Comparison of ENCODE assay signal across 8 cellular contexts in the genomic region with DNA sequence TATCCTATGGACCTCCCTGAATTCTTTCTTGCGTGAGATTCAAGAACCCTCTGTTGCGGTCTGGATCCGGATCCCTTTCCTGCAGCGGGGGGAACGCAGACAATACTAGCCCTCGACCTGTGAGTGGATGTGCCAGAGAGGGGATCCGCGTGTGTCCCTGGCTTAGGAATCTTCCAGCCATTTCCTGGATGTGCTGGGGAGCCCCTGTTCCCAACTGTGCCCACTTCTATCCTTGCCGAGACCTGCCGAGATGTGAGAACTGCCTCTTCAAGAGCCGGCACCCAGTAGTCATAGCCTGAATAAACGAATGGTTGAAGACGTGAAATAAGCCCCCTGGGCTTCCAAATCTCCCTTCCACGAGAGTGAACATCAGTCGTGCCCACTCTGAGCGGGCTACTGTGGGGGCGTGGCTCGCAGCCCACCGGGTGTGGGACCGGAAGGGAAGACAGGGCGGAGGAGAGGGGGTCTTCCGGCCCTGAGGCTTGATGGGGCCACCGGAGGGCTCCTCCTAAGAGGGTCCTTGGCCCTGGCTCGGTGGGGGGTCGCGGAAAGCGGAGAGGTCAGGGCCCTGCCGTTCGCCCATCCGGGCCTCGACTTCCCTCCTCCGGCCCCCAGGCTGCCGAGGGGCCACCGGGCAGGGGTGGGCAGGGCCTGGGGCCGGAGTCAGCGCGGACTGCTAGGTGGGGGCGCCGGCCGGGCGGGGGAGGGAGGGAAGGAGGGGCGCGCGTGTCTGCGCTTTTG. TPM values are rescaled to one million over a fixed set of nuclear protein-coding genes. Genes with fewer than 3 reads are reported as not detected.
DNase-seq lines count a peak whose midpoint lies in the region; ATAC-seq and TF ChIP-seq lines count a peak whose summit lies in the region.

No MANE protein-coding gene starts in this region.

- no peak for TF ChIP-seq CTCF in gastrocnemius medialis (IDR thresholded peaks at IDR 0.05 in 4 of 5, conservative IDR thresholded peaks at IDR 0.05 in 1 of 5)

- peak overlapping the region; percentile 93 for H3K4me3 Mint-ChIP-seq in T-helper 17 cell

- peak overlapping the region; percentile 83 for H3K27ac Mint-ChIP-seq in T-helper 17 cell

- in situ Hi-C loops in gastrocnemius medialis (cut with MboI; ENCODE audit: low sequenced_read_pairs in 4 of 4), result loop anchor here in 3 of 4 donors (10.0 to 25.0 kb wide), 3 partner anchors 84 to 97 kb away; no protein-coding TSS in a partner anchor

- intact Hi-C loops in left cardiac atrium (cut with DNase I) (no loop called here), gastrocnemius medialis (cut with DNase I; ENCODE audit: low total_unique reads) (no loop called here)

- no peaks in the 10 kb centered on the region for H3K36me3 ChIP-seq in ACC112 (ENCODE audit: insufficient read depth, low read length)
- H3K36me3 ChIP-seq in gastrocnemius medialis, result no peaks in the 10 kb centered on the region

- DNase-seq in T-helper 17 cell, result no peak
- DNase-seq in left cardiac atrium, result no peak
- DNase-seq in gastrocnemius medialis, result no peak
- no peak for DNase-seq in cortex of kidney (lab: John Stamatoyannopoulos, UW)
- DNase-seq in AG20443 (ENCODE audit: low spot score), result no peak
- no peak for DNase-seq in OCI-M1 (lab: John Stamatoyannopoulos, UW)

- H3K9me3 ChIP-seq in T-helper 17 cell (ENCODE audit: control insufficient read depth, low read length, poor library complexity, severe bottlenecking), result no peaks in the 10 kb centered on the region
- no peaks in the 10 kb centered on the region for H3K9me3 ChIP-seq in gastrocnemius medialis

- peaks cover 4% of the 10 kb centered on the region for H3K36me3 Mint-ChIP-seq in T-helper 17 cell (ENCODE audit: low read depth)

- H3K27ac ChIP-seq in ACC112 (ENCODE audit: low read depth, low read length), result no peak overlapping the region
- H3K27ac ChIP-seq in gastrocnemius medialis, result peak overlapping the region; percentile 48 to 72 (median 56)

- H3K4me1 Mint-ChIP-seq in T-helper 17 cell, result peaks cover 18% of the 10 kb centered on the region

- no peaks in the 10 kb centered on the region for H3K4me1 ChIP-seq in ACC112 (ENCODE audit: control insufficient read depth, insufficient read depth, low read length, unreplicated experiment)
- peaks cover 14 to 30% of the 10 kb centered on the region in 2 donors for H3K4me1 ChIP-seq in gastrocnemius medialis

- H2AFZ ChIP-seq in ACC112 (ENCODE audit: low read length, unreplicated experiment), result peak overlapping the region; percentile 51

- peaks cover 11% of the 10 kb centered on the region; the same call in 1 of the 2 replicates for H3K27me3 ChIP-seq in ACC112 (ENCODE audit: insufficient read depth, low read length)
- H3K27me3 ChIP-seq in gastrocnemius medialis, result no peaks in the 10 kb centered on the region

- H3K79me2 ChIP-seq in ACC112 (ENCODE audit: control insufficient read depth, insufficient read depth, low read length, unreplicated experiment), result no peaks in the 10 kb centered on the region

- ATAC-seq in GM21526 (IDR thresholded peaks at IDR 0.05; ENCODE audit: low FRiP score, unreplicated experiment) (peak; percentile 3), T-helper 17 cell (no peak), left cardiac atrium (peak; percentile 28 to 38), gastrocnemius medialis (peak in 1 of 2 donors; percentile 4)

- no peaks in the 10 kb centered on the region for H3K27me3 Mint-ChIP-seq in T-helper 17 cell

- H3K4me3 ChIP-seq in ACC112 (ENCODE audit: low read depth, low read length) (peak overlapping the region; percentile 90), gastrocnemius medialis (peak overlapping the region; percentile 69 to 82 (median 74))

- TF ChIP-seq POLR2A in gastrocnemius medialis (IDR thresholded peaks at IDR 0.05), result no peak

RNA-seq across cellular contexts. Expression of a gene that starts 1.3 kb away (rescaled TPM):
- 1 to 10 TPM; 7.5 to 7.7 TPM for total RNA-seq in T-helper 17 cell
- 1 to 10 TPM; 2.9 to 7.2 TPM for total RNA-seq in left cardiac atrium
- 10 to 100 TPM in 2 of 4 donors, 1 to 10 TPM in 1, under 1 TPM in 1; 0.61 to 15.8 (median 9.3) TPM for total RNA-seq in gastrocnemius medialis

RNA-seq across cellular contexts. Expression of a gene that starts 14.9 kb away (rescaled TPM):
- total RNA-seq in T-helper 17 cell (not detected), left cardiac atrium (not detected), gastrocnemius medialis (not detected)

RNA-seq across cellular contexts. Expression of a gene that starts 39.7 kb away (rescaled TPM):
- total RNA-seq in T-helper 17 cell (under 1 TPM; 0.05 TPM), left cardiac atrium (100 to 1,000 TPM; 226 to 257 TPM), gastrocnemius medialis (1,000 to 10,000 TPM; 1,071 to 4,398 (median 2,381) TPM)

RNA-seq across cellular contexts. Expression of a gene that starts 51.3 kb away (rescaled TPM):
- 10 to 100 TPM; 19.9 to 28.1 TPM for total RNA-seq in T-helper 17 cell
- 100 to 1,000 TPM; 190 to 353 TPM for total RNA-seq in left cardiac atrium
- 100 to 1,000 TPM in 2 of 4 donors, 10 to 100 TPM in 2; 40.1 to 115 (median 90.6) TPM for total RNA-seq in gastrocnemius medialis

Comparison
In these comparisons a context has a peak if more than half of its experiments do, and no peak if none do; other contexts are left out.
1. RNA of a gene that starts 39.7 kb away (total RNA-seq): 1,071 to 4,398 TPM in gastrocnemius medialis and 226 to 257 TPM in left cardiac atrium; 0.05 TPM in T-helper 17 cell; every median in the first group is over 100 times any median in the second.